In the genomic region with DNA sequence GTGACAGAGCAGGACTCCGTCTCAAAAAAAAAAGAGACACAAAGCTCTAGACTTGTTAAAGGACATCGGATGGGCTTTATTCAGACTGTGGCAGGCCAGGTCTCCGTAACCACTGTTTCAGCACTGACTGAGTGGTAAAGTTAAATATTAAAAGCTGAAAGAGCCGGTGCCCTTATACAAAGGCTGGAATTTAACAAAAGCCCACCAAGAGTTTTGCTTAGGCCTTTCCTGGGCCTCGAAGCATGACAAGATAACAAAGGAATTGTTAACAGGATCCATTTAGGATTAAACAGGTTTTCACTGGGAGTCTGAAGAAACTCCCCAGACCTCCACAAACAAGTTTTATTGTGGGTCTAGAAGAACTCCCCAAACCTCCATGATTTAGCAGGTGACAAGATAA, we compare ENCODE assay signal across 25 cellular contexts.
"Had no signal": no experiment of that assay in that cellular context is flagged by ENCODE, and none has a peak within 500 bp of the region (broad histone marks: within the 10 kb centered on the region; RNA-seq: fewer than 3 reads in every experiment).

No MANE protein-coding gene starts in this region.

- H3K27me3 ChIP-seq: gastrocnemius medialis, left lung, right atrium auricular region, suprapubic skin, transverse colon, upper lobe of right lung, uterus had no signal

- H3K4me3 ChIP-seq: coronary artery, gastrocnemius medialis, left lung, prostate gland, right atrium auricular region, smooth muscle cell, suprapubic skin, transverse colon, upper lobe of right lung, uterus had no signal

- H3K4me3 Mint-ChIP-seq: naive thymus-derived CD8-positive, alpha-beta T cell; neural crest cell; stimulated activated naive CD8-positive, alpha-beta T cell treated with anti-CD3 and anti-CD28 coated beads, Interleukin-15, amount 100 ng/mL, for 72 hours had no signal

- H3K36me3 Mint-ChIP-seq: naive thymus-derived CD8-positive, alpha-beta T cell had no signal

- ATAC-seq: esophagus mucosa; left lung; naive thymus-derived CD8-positive, alpha-beta T cell; stimulated activated naive CD8-positive, alpha-beta T cell treated with anti-CD3 and anti-CD28 coated beads, Interleukin-15, amount 100 ng/mL, for 72 hours; upper lobe of right lung had no signal

- FAIRE-seq: keratinocyte had no signal

- H3K27ac ChIP-seq: coronary artery, epithelial cell of prostate, gastrocnemius medialis, left lung, prostate gland, right atrium auricular region, suprapubic skin, transverse colon, upper lobe of right lung had no signal

- H3K27me3 Mint-ChIP-seq: naive thymus-derived CD8-positive, alpha-beta T cell; stimulated activated naive CD8-positive, alpha-beta T cell treated with anti-CD3 and anti-CD28 coated beads, Interleukin-15, amount 100 ng/mL, for 72 hours had no signal

- H3K4me1 ChIP-seq: gastrocnemius medialis, left lung, prostate gland, right atrium auricular region, suprapubic skin, transverse colon, upper lobe of right lung, uterus had no signal

- H3K36me3 ChIP-seq: gastrocnemius medialis, left lung, prostate gland, right atrium auricular region, suprapubic skin, transverse colon, upper lobe of right lung, uterus had no signal

- H3K9me3 ChIP-seq: gastrocnemius medialis, prostate gland, right atrium auricular region, suprapubic skin, transverse colon, upper lobe of right lung, uterus had no signal

- H3K27ac Mint-ChIP-seq: naive thymus-derived CD8-positive, alpha-beta T cell; stimulated activated naive CD8-positive, alpha-beta T cell treated with anti-CD3 and anti-CD28 coated beads, Interleukin-15, amount 100 ng/mL, for 72 hours had no signal

- DNase-seq: dermis blood vessel endothelial cell; effector CD4-positive, alpha-beta T cell; foreskin fibroblast; gastrocnemius medialis; head of caudate nucleus; left lung; naive thymus-derived CD8-positive, alpha-beta T cell; stimulated activated CD4-positive, alpha-beta T cell treated with anti-CD3 and anti-CD28 coated beads, Interleukin-12 subunit alpha, Interleukin-12 subunit beta, amount 100 ng/mL, for 4 hours; stimulated activated CD4-positive, alpha-beta T cell treated with anti-CD3 and anti-CD28 coated beads, Interleukin-1b, Interleukin-23, amount 100 ng/mL, for 48 hours; stimulated activated CD4-positive, alpha-beta T cell treated with anti-CD3 and anti-CD28 coated beads, Interleukin-4, amount 100 ng/mL, for 1 hour; stimulated activated CD8-positive, alpha-beta memory T cell treated with anti-CD3 and anti-CD28 coated beads, Interleukin-4, amount 100 ng/mL, for 48 hours; stimulated activated naive CD4-positive, alpha-beta T cell; stimulated activated naive CD8-positive, alpha-beta T cell treated with anti-CD3 and anti-CD28 coated beads, Interleukin-15, amount 100 ng/mL, for 72 hours; transverse colon; upper lobe of right lung; uterus had no signal

- H3K4me1 Mint-ChIP-seq: naive thymus-derived CD8-positive, alpha-beta T cell; neural crest cell; stimulated activated naive CD8-positive, alpha-beta T cell treated with anti-CD3 and anti-CD28 coated beads, Interleukin-15, amount 100 ng/mL, for 72 hours had no signal

- H3K4me2 ChIP-seq: smooth muscle cell had no signal
